ENCODE assay signal across 9 cellular contexts in genomic region chr16:28210264-28210663, GRCh38. TPM values are rescaled to one million over a fixed set of nuclear protein-coding genes. Genes with fewer than 3 reads are reported as not detected.
DNase-seq lines count a peak whose midpoint lies in the region; ATAC-seq and TF ChIP-seq lines count a peak whose summit lies in the region.
"Had no signal": no experiment of that assay in that cellular context is flagged by ENCODE, and none has a peak within 500 bp of the region (broad histone marks: within the 10 kb centered on the region; RNA-seq: fewer than 3 reads in every experiment).

No MANE protein-coding gene starts in this region.

- peaks cover 0 to 3% (median 0%) of the 10 kb centered on the region in 5 donors for H3K9me3 Mint-ChIP-seq in CD8-positive, alpha-beta memory T cell

- DNase-seq in CD8-positive, alpha-beta memory T cell: no peak
- DNase-seq in NB4 (ENCODE audit: low read depth) (no peak), osteoblast (ENCODE audit: insufficient read length, low spot score, missing footprints) (peak; percentile 69), lower leg skin (ENCODE audit: low spot score in 2 of 2) (no peak), COR-L47 (lab: John Stamatoyannopoulos, UW) (no peak), Ammon's horn (ENCODE audit: low spot score) (no peak)

- no peaks in the 10 kb centered on the region for H3K27me3 ChIP-seq in CD8-positive, alpha-beta memory T cell (ENCODE audit: insufficient read depth, low read length, poor library complexity, severe bottlenecking)
- H3K27me3 ChIP-seq in ectodermal cell (ENCODE audit: control insufficient read depth, insufficient read depth, low read length, poor library complexity, severe bottlenecking) (no peaks in the 10 kb centered on the region), osteoblast (ENCODE audit: insufficient read depth, low read length) (no peaks in the 10 kb centered on the region)
- H3K27me3 ChIP-seq: cardiac muscle cell had no signal

- WGBS in ectodermal cell, 2 experiments: 77 to 87% methylated on average over 5 of the region's 5 CpGs
- WGBS in lower leg skin, 2 donors: 63 to 69% methylated on average over 5 of the region's 5 CpGs

- TF ChIP-seq CTCF in NB4 (IDR thresholded peaks at IDR 0.05; ENCODE audit: low read depth, low read length) (no peak), osteoblast (IDR thresholded peaks at IDR 0.05; ENCODE audit: extremely low read depth, low read depth, low read length) (no peak), lower leg skin (IDR thresholded peaks at IDR 0.05) (no peak)

- no peak overlapping the region for H2AFZ ChIP-seq in osteoblast (ENCODE audit: low read length)

- intact Hi-C loops in lower leg skin (cut with DNase I; ENCODE audit: low total_unique reads): no loop called here

- H3K36me3 ChIP-seq in CD8-positive, alpha-beta memory T cell (ENCODE audit: insufficient read depth, low read length): peaks cover 16% of the 10 kb centered on the region
- peaks cover 5% of the 10 kb centered on the region for H3K36me3 ChIP-seq in ectodermal cell (ENCODE audit: control insufficient read depth, insufficient read depth, low read length)
- H3K36me3 ChIP-seq in osteoblast (ENCODE audit: insufficient read depth, low read length): peaks cover 39% of the 10 kb centered on the region

- peak overlapping the region; percentile 80 to 95 (median 88) for H3K4me3 Mint-ChIP-seq in CD8-positive, alpha-beta memory T cell

- ATAC-seq in GM21529 (IDR thresholded peaks at IDR 0.05; ENCODE audit: unreplicated experiment): no peak

- H3K4me3 ChIP-seq in CD8-positive, alpha-beta memory T cell (ENCODE audit: low read length): peak overlapping the region; percentile 55
- H3K4me3 ChIP-seq in NB4 (ENCODE audit: low read depth, low read length): peak overlapping the region; percentile 95
- peak overlapping the region; percentile 75 for H3K4me3 ChIP-seq in ectodermal cell (ENCODE audit: insufficient read depth, low read depth, low read length)
- peak overlapping the region; percentile 81 for H3K4me3 ChIP-seq in osteoblast (ENCODE audit: insufficient read depth, low read length)
- no peak overlapping the region for H3K4me3 ChIP-seq in lower leg skin (ENCODE audit: low read depth, poor library complexity, severe bottlenecking)

- H3K9me3 ChIP-seq in CD8-positive, alpha-beta memory T cell (ENCODE audit: low read length): no peaks in the 10 kb centered on the region
- H3K9me3 ChIP-seq in ectodermal cell (ENCODE audit: control insufficient read depth, low read length): no peaks in the 10 kb centered on the region
- no peaks in the 10 kb centered on the region for H3K9me3 ChIP-seq in osteoblast (ENCODE audit: low read depth, low read length)

- H3K4me1 ChIP-seq in CD8-positive, alpha-beta memory T cell (ENCODE audit: insufficient read depth, low read length): peaks cover 49% of the 10 kb centered on the region
- H3K4me1 ChIP-seq in ectodermal cell (ENCODE audit: control insufficient read depth, insufficient read depth, low read length) (peaks cover 8% of the 10 kb centered on the region), osteoblast (ENCODE audit: insufficient read depth, low read length) (peaks cover 17% of the 10 kb centered on the region)

- peak overlapping the region; percentile 99 for H3K4me2 ChIP-seq in osteoblast (ENCODE audit: insufficient read depth, low read length)

- H4K20me1 ChIP-seq in osteoblast (ENCODE audit: insufficient read depth, low read length): peaks cover 40% of the 10 kb centered on the region

- CTCF ChIA-PET in CD8-positive, alpha-beta memory T cell (lab: Charles Lee): interaction anchor here (0.8 to 4.0 kb wide), 19 partner anchors 8 to 82 kb away, joined by 3 to 37 read pairs (median 6); partner anchors contain the start of gene SBK1

- H3K27me3 Mint-ChIP-seq in CD8-positive, alpha-beta memory T cell: no peaks in the 10 kb centered on the region

- H3K79me2 ChIP-seq in osteoblast (ENCODE audit: insufficient read depth, low read length): peaks cover 69% of the 10 kb centered on the region

- POLR2A ChIA-PET in CD8-positive, alpha-beta memory T cell (lab: Charles Lee): interaction anchor here (0.5 to 3.1 kb wide), 11 partner anchors 13 to 79 kb away, joined by 3 to 25 read pairs (median 3); no protein-coding TSS in a partner anchor

- peaks cover 38 to 52% (median 41%) of the 10 kb centered on the region in 3 donors for H3K4me1 Mint-ChIP-seq in CD8-positive, alpha-beta memory T cell

- H3K27ac Mint-ChIP-seq in CD8-positive, alpha-beta memory T cell: peak overlapping the region; percentile 49 to 95 (median 82)

- peak overlapping the region; percentile 57 for H3K27ac ChIP-seq in CD8-positive, alpha-beta memory T cell (ENCODE audit: low read depth, low read length)
- H3K27ac ChIP-seq in ectodermal cell (ENCODE audit: insufficient read depth, low read depth, low read length, poor library complexity, severe bottlenecking): no peak overlapping the region
- peak overlapping the region; percentile 82 for H3K27ac ChIP-seq in osteoblast (ENCODE audit: low read depth, low read length)
- H3K27ac ChIP-seq: cardiac muscle cell had no signal

- peaks cover 0 to 45% (median 9%) of the 10 kb centered on the region in 3 donors for H3K36me3 Mint-ChIP-seq in CD8-positive, alpha-beta memory T cell

- TF ChIP-seq POLR2A in NB4 (IDR thresholded peaks at IDR 0.05; ENCODE audit: extremely low read depth, insufficient read length): no peak
- no peak for TF ChIP-seq POLR2A in lower leg skin (IDR thresholded peaks at IDR 0.05)

RNA-seq across cellular contexts. Expression of gene XPO6, which starts 1.5 kb away (rescaled TPM):
- total RNA-seq in CD8-positive, alpha-beta memory T cell: 100 to 1,000 TPM; 228 to 234 TPM
- polyA plus RNA-seq in CD8-positive, alpha-beta memory T cell: 96.8 TPM
- 91.8 TPM for polyA plus RNA-seq in ectodermal cell (2013, experiment 1 of 4)
- 91.3 TPM for polyA plus RNA-seq in ectodermal cell (2013, experiment 2 of 4)
- polyA plus RNA-seq in ectodermal cell (2013, experiment 3 of 4): 72.8 TPM
- 79.8 TPM for polyA plus RNA-seq in ectodermal cell (2013, experiment 4 of 4)
- total RNA-seq in osteoblast: 82.2 and 102 TPM in 2 replicates
- total RNA-seq in lower leg skin: 100 to 1,000 TPM in 2 of 4 donors, 10 to 100 TPM in 2; 45.7 to 104 (median 78.1) TPM
